In the genomic region with DNA sequence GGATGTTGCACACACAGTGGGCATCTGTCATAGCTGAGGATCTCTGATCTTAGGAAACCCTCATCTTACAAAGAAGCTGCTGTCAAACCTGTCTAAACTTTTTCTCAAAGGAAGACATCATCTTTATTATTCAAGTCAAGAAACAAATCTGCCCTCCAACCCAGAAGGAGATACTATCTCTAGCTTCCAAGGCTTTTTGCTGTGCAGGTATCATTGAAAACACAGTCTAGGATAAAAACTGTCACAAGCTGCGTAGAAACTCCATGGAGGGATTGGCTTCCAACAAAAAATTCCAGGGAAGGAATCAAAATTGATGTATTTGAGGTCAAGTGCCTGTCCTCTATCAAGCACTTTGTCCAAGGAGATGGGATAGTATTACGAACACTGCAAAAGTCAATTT, we compare ENCODE assay signal across 31 cellular contexts.
A peak's percentile ranks its signal among the peaks of the same experiment; 100 is the strongest.
DNase-seq lines count a peak whose midpoint lies in the region; ATAC-seq, FAIRE-seq and TF ChIP-seq lines count a peak whose summit lies in the region.
"Had no signal": no experiment of that assay in that cellular context is flagged by ENCODE, and none has a peak within 500 bp of the region (broad histone marks: within the 10 kb centered on the region; RNA-seq: fewer than 3 reads in every experiment).

No MANE protein-coding gene starts in this region.

- H2AFZ ChIP-seq in K562 (ENCODE audit: low read depth, low read length), result no peak overlapping the region

- no peak overlapping the region for H3K27ac ChIP-seq in HEK293 (ENCODE audit: extremely low read depth, low read depth, low read length)
- no peak overlapping the region for H3K27ac ChIP-seq in K562 (ENCODE audit: extremely low read depth, low read depth, low read length)
- H3K27ac ChIP-seq: 22Rv1; A549; BLaER1; BLaER1 treated with 17β-estradiol and CSF1 and Interleukin-3, amounts not matched to agents 10 nM and 100 nM; C4-2B had no signal

- H3K36me3 ChIP-seq in HEK293 (ENCODE audit: control insufficient read depth in 2 of 2, insufficient read depth in 1 of 2, low read length in 2 of 2), result peaks cover 6 to 16% of the 10 kb centered on the region in 2 experiments; a peak in 2 of 3 replicates
- H3K36me3 ChIP-seq in K562 (ENCODE audit: control insufficient read depth, insufficient read depth, low read length), result peaks cover 12% of the 10 kb centered on the region; the same call in 1 of the 3 replicates
- H3K36me3 ChIP-seq: BE2C had no signal

- in situ Hi-C loops in K562 (cut with MboI), result no loop called here

- H3K4me1 ChIP-seq in HEK293 (ENCODE audit: control insufficient read depth, insufficient read depth, low read length) (no peaks in the 10 kb centered on the region), K562 (replicated peaks in 1 of 2; ENCODE audit: control insufficient read depth in 2 of 2, insufficient read depth in 2 of 2, low read length in 2 of 2) (0 out of 5 replicates have a peak, but pooled peaks cover 0 to 3% of the 10 kb centered on the region in 2 experiments)
- H3K4me1 ChIP-seq: A549; BE2C; BLaER1; BLaER1 treated with 17β-estradiol and CSF1 and Interleukin-3, amounts not matched to agents 10 nM and 100 nM had no signal

- no peak overlapping the region for H3K4me2 ChIP-seq in K562 (ENCODE audit: insufficient read depth, low read length)
- H3K4me2 ChIP-seq: A549; BLaER1; BLaER1 treated with 17β-estradiol and CSF1 and Interleukin-3, amounts not matched to agents 10 nM and 100 nM had no signal

- H3K4me3 ChIP-seq in HEK293 (ENCODE audit: low read depth, low read length) (no peak overlapping the region), K562 (no peak overlapping the region)
- H3K4me3 ChIP-seq: A549; BLaER1; BLaER1 treated with 17β-estradiol and CSF1 and Interleukin-3, amounts not matched to agents 10 nM and 100 nM had no signal

- no peak overlapping the region for H3K9ac ChIP-seq in K562 (ENCODE audit: insufficient read depth in 1 of 2, low read depth in 2 of 2, low read length in 2 of 2)
- H3K9ac ChIP-seq: BLaER1; BLaER1 treated with 17β-estradiol and CSF1 and Interleukin-3, amounts not matched to agents 10 nM and 100 nM had no signal

- no peak for TF ChIP-seq CTCF in HEK293 (tag by site-specific recombination; IDR thresholded peaks at IDR 0.05)
- TF ChIP-seq CTCF in K562 (IDR thresholded peaks at IDR 0.05 in 2 of 3, conservative IDR thresholded peaks at IDR 0.05 in 1 of 3; ENCODE audit: insufficient read depth in 2 of 3, low read depth in 1 of 3, low read length in 3 of 3), result no peak

- TF ChIP-seq POLR2A in K562 (conservative IDR thresholded peaks at IDR 0.05), result no peak

- TF ChIP-seq EP300 in K562 (IDR thresholded peaks at IDR 0.05; ENCODE audit: low read length), result no peak

- intact Hi-C loops in K562 (cut with micrococcal nuclease), result no loop called here

- no peaks in the 10 kb centered on the region for H3K27me3 ChIP-seq in K562 (ENCODE audit: control insufficient read depth in 2 of 2, insufficient read depth in 2 of 2, low read length in 2 of 2)
- H3K27me3 ChIP-seq: BE2C; BLaER1; BLaER1 treated with 17β-estradiol and CSF1 and Interleukin-3, amounts not matched to agents 10 nM and 100 nM had no signal

- ATAC-seq in K562, result peak; percentile 11; the same call in 1 of the 3 replicates
- ATAC-seq: A549; CD8-positive, alpha-beta T cell had no signal

- H3K79me2 ChIP-seq in K562 (ENCODE audit: control insufficient read depth, insufficient read depth, low read length), result no peaks in the 10 kb centered on the region

- 63% methylated on average over 2 of the region's 2 CpGs for WGBS in K562 (ENCODE audit: insufficient coverage, low coverage, missing lambda C conversion rate)

- H3K9me3 ChIP-seq in HEK293 (ENCODE audit: control insufficient read depth, insufficient read depth, low read depth, low read length) (no peaks in the 10 kb centered on the region), K562 (replicated peaks; ENCODE audit: control insufficient read depth, insufficient read depth, low read depth, low read length) (no peaks in the 10 kb centered on the region)
- H3K9me3 ChIP-seq: A549, BE2C, BLaER1, Caco-2 had no signal

- no peak for TF ChIP-seq RAD21 in K562 (CRISPR knock-in tag; conservative IDR thresholded peaks at IDR 0.05 in 1 of 2, IDR thresholded peaks at IDR 0.05 in 1 of 2)

- no peaks in the 10 kb centered on the region for H3K9me1 ChIP-seq in K562 (ENCODE audit: control insufficient read depth, insufficient read depth, low read length)

- no peak for DNase-seq in K562 (ENCODE audit: extremely low read depth in 1 of 4, low spot score in 3 of 4)
- DNase-seq in SHP77 treated with DMSO at 0.1 percent for 48 hours (lab: John Stamatoyannopoulos, UW), result no peak
- DNase-seq in activated CD4-positive, alpha-beta T cell treated with anti-CD3 and anti-CD28 coated beads for 48 hours, result no peak
- DNase-seq: 8988T; ACHN; AML-193; BE2C; C1 segment of cervical spinal cord; Caco-2; Calu3; CD4-positive, alpha-beta memory T cell; CD4-positive, alpha-beta T cell; CD4-positive, CD25-positive, alpha-beta regulatory T cell; CD8-positive, alpha-beta memory T cell; CD8-positive, alpha-beta T cell; COR-L47; DMS 273 treated with DMSO at 0.1 percent for 48 hours; DMS153; DMS53; DMS79; DMS79 treated with DMSO at 0.1 percent for 48 hours; DND-41; EL had no signal

- no peak for FAIRE-seq in K562 (lab: Jason Lieb, UNC)
- FAIRE-seq: A204.1, A549, D721Med had no signal

- H4K20me1 ChIP-seq in K562 (replicated peaks; ENCODE audit: control insufficient read depth, insufficient read depth, low read length), result no peaks in the 10 kb centered on the region
- H4K20me1 ChIP-seq: BLaER1; BLaER1 treated with 17β-estradiol and CSF1 and Interleukin-3, amounts not matched to agents 10 nM and 100 nM had no signal

- no TSS peak for BruUV-seq in K562 (replicated peaks; lab: Mats Ljungman, UMichigan)

- CTCF ChIA-PET in HEK293 (lab: Yijun Ruan, JAX), result interaction anchor here (0.7 kb wide), 1 partner anchor 83 kb away, joined by 4 read pairs; no protein-coding TSS in a partner anchor
- CTCF ChIA-PET in K562 (lab: Yijun Ruan, JAX; ENCODE audit: low intra/inter-chr PET ratio), result no interaction called here

- POLR2A ChIA-PET in HEK293 (lab: Yijun Ruan, JAX) (no interaction called here), K562 (lab: Yijun Ruan, JAX) (no interaction called here)

TF ChIP-seq in HEK293, 187 proteins besides CTCF, POLR2A, EP300 and RAD21:
- TF ChIP-seq ZNF157 (tag by site-specific recombination; IDR thresholded peaks at IDR 0.05), result no peak
- TF ChIP-seq ZNF514 (tag by site-specific recombination; IDR thresholded peaks at IDR 0.05), result peak; percentile 99
- no peak for TF ChIP-seq ZNF837 (tag by site-specific recombination; IDR thresholded peaks at IDR 0.05)
- no peak for TF ChIP-seq ZNF776 (tag by site-specific recombination; IDR thresholded peaks at IDR 0.05; ENCODE audit: borderline replicate concordance)
TF ChIP-seq in HEK293: peak in this region for 1.

TF ChIP-seq in K562, 482 proteins besides CTCF, POLR2A, EP300 and RAD21:
- TF ChIP-seq MAFG (tag; conservative IDR thresholded peaks at IDR 0.05) (no peak), ZNF324 (CRISPR knock-in tag; IDR thresholded peaks at IDR 0.05) (no peak), COPS2 (conservative IDR thresholded peaks at IDR 0.05) (no peak), DDX20 (tag; IDR thresholded peaks at IDR 0.05; ENCODE audit: low read depth) (no peak), SNIP1 (IDR thresholded peaks at IDR 0.05; ENCODE audit: low read depth) (no peak), ZNF174 (CRISPR knock-in tag; IDR thresholded peaks at IDR 0.05) (no peak), THRAP3 (IDR thresholded peaks at IDR 0.05; ENCODE audit: borderline replicate concordance) (no peak), PHB (CRISPR knock-in tag; IDR thresholded peaks at IDR 0.05) (no peak), SIN3B (IDR thresholded peaks at IDR 0.05; ENCODE audit: low read depth) (no peak), HNRNPK (IDR thresholded peaks at IDR 0.05; ENCODE audit: low read depth, low read length, poor library complexity, severe bottlenecking) (no peak), ZFX (CRISPR knock-in tag; IDR thresholded peaks at IDR 0.05) (no peak), FOXJ2 (tag; IDR thresholded peaks at IDR 0.05) (no peak), FOSL1 (tag; conservative IDR thresholded peaks at IDR 0.05) (no peak), U2AF2 (optimal IDR thresholded peaks at IDR 0.05; ENCODE audit: low read depth, low read length) (no peak), CBFA2T3 (IDR thresholded peaks at IDR 0.05) (no peak), NR2F6 (CRISPR knock-in tag; IDR thresholded peaks at IDR 0.05) (no peak), TRIM28 (IDR thresholded peaks at IDR 0.05) (no peak)
